24 cellular contexts compared by ENCODE assay signal in genomic region chr9:78585909-78586308, GRCh38.
DNase-seq lines count a peak whose midpoint lies in the region; ATAC-seq, FAIRE-seq and TF ChIP-seq lines count a peak whose summit lies in the region.
"Had no signal": no experiment of that assay in that cellular context is flagged by ENCODE, and none has a peak within 500 bp of the region (broad histone marks: within the 10 kb centered on the region; RNA-seq: fewer than 3 reads in every experiment).

No MANE protein-coding gene starts in this region.

- H3K36me3 Mint-ChIP-seq in activated CD8-positive, alpha-beta memory T cell treated with anti-CD3 and anti-CD28 coated beads, Interleukin-2, amount 10 ng/mL, durations not matched to agents 7 days and 5 days: no peaks in the 10 kb centered on the region
- H3K36me3 Mint-ChIP-seq: CD8-positive, alpha-beta T cell had no signal

- FAIRE-seq in HepG2 (lab: Jason Lieb, UNC): no peak
- FAIRE-seq in K562 (lab: Jason Lieb, UNC): no peak
- FAIRE-seq in small intestine (lab: Jason Lieb, UNC): peak; percentile 59
- FAIRE-seq: A549, D721Med, GM12878, GM12892, GM18507 had no signal

- ATAC-seq in HepG2 (no peak), right lobe of liver (no peak), IMR-90 (ENCODE audit: low read depth) (no peak), K562 (no peak), HG03175 (IDR thresholded peaks at IDR 0.05; ENCODE audit: unreplicated experiment) (no peak)
- ATAC-seq in activated CD8-positive, alpha-beta memory T cell treated with anti-CD3 and anti-CD28 coated beads, Interleukin-2, amount 10 ng/mL, durations not matched to agents 7 days and 5 days: no peak
- ATAC-seq: A549; CD8-positive, alpha-beta T cell; GM12878 had no signal

- TF ChIP-seq EP300 in HepG2 (IDR thresholded peaks at IDR 0.05; ENCODE audit: low read depth in 2 of 2, low read length in 2 of 2) (no peak), HepG2 (CRISPR knock-in tag; IDR thresholded peaks at IDR 0.05; ENCODE audit: borderline replicate concordance) (no peak), K562 (IDR thresholded peaks at IDR 0.05; ENCODE audit: low read length) (no peak)

- no peaks in the 10 kb centered on the region for H3K79me1 ChIP-seq in IMR-90 (ENCODE audit: low read depth in 1 of 2, low read length in 2 of 2)

- H4K8ac ChIP-seq in IMR-90 (ENCODE audit: low read depth in 2 of 2, low read length in 2 of 2): no peak overlapping the region

- TF ChIP-seq POLR2A in HepG2 (IDR thresholded peaks at IDR 0.05; ENCODE audit: insufficient read depth in 1 of 2, low read depth in 2 of 2, low read length in 2 of 2): no peak
- no peak for TF ChIP-seq POLR2A in right lobe of liver (IDR thresholded peaks at IDR 0.05)
- TF ChIP-seq POLR2A in IMR-90 (IDR thresholded peaks at IDR 0.05; ENCODE audit: low read depth, low read length): no peak
- no peak for TF ChIP-seq POLR2A in K562 (conservative IDR thresholded peaks at IDR 0.05)

- no peaks in the 10 kb centered on the region for H3K9me3 Mint-ChIP-seq in activated CD8-positive, alpha-beta memory T cell treated with anti-CD3 and anti-CD28 coated beads, Interleukin-2, amount 10 ng/mL, durations not matched to agents 7 days and 5 days (ENCODE audit: low read depth)

- H3K18ac ChIP-seq in IMR-90 (ENCODE audit: low read depth, low read length): no peak overlapping the region

- no peaks in the 10 kb centered on the region for H3K79me2 ChIP-seq in HepG2 (ENCODE audit: insufficient read depth, low read length)
- H3K79me2 ChIP-seq in K562 (ENCODE audit: control insufficient read depth, insufficient read depth, low read length): no peaks in the 10 kb centered on the region

- no peak overlapping the region for H4K5ac ChIP-seq in IMR-90 (ENCODE audit: low read depth, low read length)

- H2AK5ac ChIP-seq in IMR-90 (ENCODE audit: low read depth, low read length): no peak overlapping the region

- TF ChIP-seq CTCF in HepG2 (CRISPR knock-in tag; IDR thresholded peaks at IDR 0.05) (no peak), right lobe of liver (IDR thresholded peaks at IDR 0.05) (no peak), IMR-90 (conservative IDR thresholded peaks at IDR 0.05; ENCODE audit: low read depth, low read length) (no peak), K562 (IDR thresholded peaks at IDR 0.05 in 2 of 3, conservative IDR thresholded peaks at IDR 0.05 in 1 of 3; ENCODE audit: insufficient read depth in 2 of 3, low read depth in 1 of 3, low read length in 3 of 3) (no peak)

- TF ChIP-seq RAD21 in HepG2 (CRISPR knock-in tag; IDR thresholded peaks at IDR 0.05) (no peak), IMR-90 (IDR thresholded peaks at IDR 0.05; ENCODE audit: low read length) (no peak), K562 (CRISPR knock-in tag; conservative IDR thresholded peaks at IDR 0.05 in 1 of 2, IDR thresholded peaks at IDR 0.05 in 1 of 2) (no peak)

- no peak overlapping the region for H3K27ac ChIP-seq in HepG2 (ENCODE audit: extremely low read length, insufficient read depth, low read length)
- H3K27ac ChIP-seq in right lobe of liver: no peak overlapping the region
- H3K27ac ChIP-seq in IMR-90 (ENCODE audit: insufficient read depth, low read length): no peak overlapping the region
- H3K27ac ChIP-seq in K562 (ENCODE audit: extremely low read depth, low read depth, low read length): no peak overlapping the region
- no peak overlapping the region for H3K27ac ChIP-seq in small intestine (ENCODE audit: low read depth in 1 of 2, low read length in 1 of 2)
- H3K27ac ChIP-seq: 22Rv1; A549; BLaER1 treated with 17β-estradiol and CSF1 and Interleukin-3, amounts not matched to agents 10 nM and 100 nM; C4-2B had no signal

- BruUV-seq in HepG2 (replicated peaks; lab: Mats Ljungman, UMichigan): no TSS peak
- BruUV-seq in IMR-90 (replicated peaks; lab: Mats Ljungman, UMichigan): no TSS peak
- no TSS peak for BruUV-seq in K562 (replicated peaks; lab: Mats Ljungman, UMichigan)

- dilution Hi-C loops in IMR-90 (cut with HindIII; ENCODE audit: low sequenced_read_pairs, unreplicated experiment): no loop called here

- no peak overlapping the region for H2BK20ac ChIP-seq in IMR-90 (ENCODE audit: low read depth, low read length)

- CTCF ChIA-PET in HepG2 (lab: Yijun Ruan, JAX; ENCODE audit: low intra/inter-chr PET ratio, low total read pairs): no interaction called here
- CTCF ChIA-PET in IMR-90 (lab: Yijun Ruan, JAX): no interaction called here
- CTCF ChIA-PET in K562 (lab: Yijun Ruan, JAX; ENCODE audit: low intra/inter-chr PET ratio): no interaction called here
- CTCF ChIA-PET in activated CD8-positive, alpha-beta memory T cell treated with anti-CD3 and anti-CD28 coated beads, Interleukin-2, amount 10 ng/mL, durations not matched to agents 7 days and 5 days (lab: Charles Lee): no interaction called here

- no peak overlapping the region for H3K9ac ChIP-seq in HepG2 (ENCODE audit: insufficient read depth, low read depth, low read length)
- no peak overlapping the region for H3K9ac ChIP-seq in IMR-90 (ENCODE audit: low read depth, low read length)
- H3K9ac ChIP-seq in K562 (ENCODE audit: insufficient read depth in 1 of 2, low read depth in 2 of 2, low read length in 2 of 2): no peak overlapping the region
- H3K9ac ChIP-seq: BLaER1 treated with 17β-estradiol and CSF1 and Interleukin-3, amounts not matched to agents 10 nM and 100 nM had no signal

- H3K27ac Mint-ChIP-seq in activated CD8-positive, alpha-beta memory T cell treated with anti-CD3 and anti-CD28 coated beads, Interleukin-2, amount 10 ng/mL, durations not matched to agents 7 days and 5 days: no peak overlapping the region
- H3K27ac Mint-ChIP-seq: B cell; CD4-positive, alpha-beta T cell; CD8-positive, alpha-beta T cell had no signal

- H3K4me1 Mint-ChIP-seq in activated CD8-positive, alpha-beta memory T cell treated with anti-CD3 and anti-CD28 coated beads, Interleukin-2, amount 10 ng/mL, durations not matched to agents 7 days and 5 days: no peaks in the 10 kb centered on the region
- H3K4me1 Mint-ChIP-seq: B cell had no signal

- H4K20me1 ChIP-seq in HepG2 (ENCODE audit: insufficient read depth, low read length): no peaks in the 10 kb centered on the region
- no peaks in the 10 kb centered on the region for H4K20me1 ChIP-seq in IMR-90 (ENCODE audit: insufficient read depth, low read length)
- H4K20me1 ChIP-seq in K562 (replicated peaks; ENCODE audit: control insufficient read depth, insufficient read depth, low read length): no peaks in the 10 kb centered on the region
- H4K20me1 ChIP-seq: BLaER1 treated with 17β-estradiol and CSF1 and Interleukin-3, amounts not matched to agents 10 nM and 100 nM had no signal

- H3K36me3 ChIP-seq in HepG2 (replicated peaks in 1 of 2; ENCODE audit: control insufficient read depth in 1 of 2, insufficient read depth in 2 of 2, low read length in 2 of 2) (no peaks in the 10 kb centered on the region), right lobe of liver (no peaks in the 10 kb centered on the region), IMR-90 (ENCODE audit: control insufficient read depth, insufficient read depth, low read length) (no peaks in the 10 kb centered on the region), K562 (ENCODE audit: control insufficient read depth, insufficient read depth, low read length) (no peaks in the 10 kb centered on the region), small intestine (ENCODE audit: control insufficient read depth in 2 of 2, insufficient read depth in 2 of 2, low read length in 2 of 2) (no peaks in the 10 kb centered on the region)
- H3K36me3 ChIP-seq: BLaER1 treated with 17β-estradiol and CSF1 and Interleukin-3, amounts not matched to agents 10 nM and 100 nM had no signal

- H3K4me2 ChIP-seq in HepG2 (ENCODE audit: low read depth, low read length): no peak overlapping the region
- H3K4me2 ChIP-seq in IMR-90 (ENCODE audit: low read depth, low read length): no peak overlapping the region
- no peak overlapping the region for H3K4me2 ChIP-seq in K562 (ENCODE audit: insufficient read depth, low read length)
- H3K4me2 ChIP-seq: A549; BLaER1 treated with 17β-estradiol and CSF1 and Interleukin-3, amounts not matched to agents 10 nM and 100 nM had no signal

- H3K56ac ChIP-seq in IMR-90 (ENCODE audit: extremely low read depth, insufficient read depth, low read length): no peak overlapping the region

- H3K14ac ChIP-seq in IMR-90 (replicated peaks; ENCODE audit: low read depth, low read length): no peak overlapping the region

- DNase-seq in HepG2 (ENCODE audit: low spot score): no peak
- DNase-seq in right lobe of liver: no peak
- no peak for DNase-seq in IMR-90
- DNase-seq in K562 (ENCODE audit: extremely low read depth in 1 of 4, low spot score in 3 of 4): no peak
- no peak for DNase-seq in small intestine
- DNase-seq in iPS-NIHi7 (ENCODE audit: extremely low spot score): no peak
- no peak for DNase-seq in activated CD8-positive, alpha-beta memory T cell treated with anti-CD3 and anti-CD28 coated beads, Interleukin-2, amount 10 ng/mL, durations not matched to agents 7 days and 5 days
- DNase-seq: AML-193; Caco-2; Calu3; CD4-positive, alpha-beta T cell; CD8-positive, alpha-beta T cell; DMS79 treated with DMSO at 0.1 percent for 48 hours; GDM1 had no signal

- no peak overlapping the region for H2AFZ ChIP-seq in HepG2 (ENCODE audit: low read length)
- H2AFZ ChIP-seq in IMR-90 (replicated peaks; ENCODE audit: low read length, poor library complexity): no peak overlapping the region
- H2AFZ ChIP-seq in K562 (ENCODE audit: low read depth, low read length): no peak overlapping the region

- in situ Hi-C loops in HepG2 (cut with HindIII; ENCODE audit: extremely low pct_ligation_motif_present, low pct_unique_long_range_greater_than_20kb) (no loop called here), IMR-90 (cut with MboI; ENCODE audit: low sequenced_read_pairs) (loop anchor here (25.0 kb wide), 1 partner anchor 976 kb away; the partner anchor contains the start of gene TLE4), K562 (cut with MboI) (no loop called here)

- H3K23ac ChIP-seq in IMR-90 (ENCODE audit: low read depth, low read length): no peak overlapping the region

- H3K27me3 ChIP-seq in HepG2 (ENCODE audit: control insufficient read depth in 1 of 2, insufficient read depth in 2 of 2, low read length in 2 of 2): no peaks in the 10 kb centered on the region
- H3K27me3 ChIP-seq in right lobe of liver: no peaks in the 10 kb centered on the region
- no peaks in the 10 kb centered on the region for H3K27me3 ChIP-seq in IMR-90 (ENCODE audit: control insufficient read depth, insufficient read depth, low read length)
- H3K27me3 ChIP-seq in K562 (ENCODE audit: control insufficient read depth in 2 of 2, insufficient read depth in 2 of 2, low read length in 2 of 2): no peaks in the 10 kb centered on the region
- H3K27me3 ChIP-seq in small intestine (ENCODE audit: control insufficient read depth in 2 of 2, insufficient read depth in 2 of 2, low read length in 2 of 2): peaks cover 0 to 5% of the 10 kb centered on the region in 2 donors
- H3K27me3 ChIP-seq: BLaER1 treated with 17β-estradiol and CSF1 and Interleukin-3, amounts not matched to agents 10 nM and 100 nM had no signal

- no peak overlapping the region for H3K4me3 Mint-ChIP-seq in activated CD8-positive, alpha-beta memory T cell treated with anti-CD3 and anti-CD28 coated beads, Interleukin-2, amount 10 ng/mL, durations not matched to agents 7 days and 5 days
- H3K4me3 Mint-ChIP-seq: B cell; CD4-positive, alpha-beta T cell; CD8-positive, alpha-beta T cell had no signal

- H3K27me3 Mint-ChIP-seq in activated CD8-positive, alpha-beta memory T cell treated with anti-CD3 and anti-CD28 coated beads, Interleukin-2, amount 10 ng/mL, durations not matched to agents 7 days and 5 days: no peaks in the 10 kb centered on the region

- no peak overlapping the region for H3K4ac ChIP-seq in IMR-90 (ENCODE audit: low read depth, low read length)

- POLR2A ChIA-PET in HepG2 (lab: Yijun Ruan, JAX): no interaction called here
- POLR2A ChIA-PET in IMR-90 (lab: Charles Lee; ENCODE audit: unreplicated experiment): no interaction called here
- POLR2A ChIA-PET in K562 (lab: Yijun Ruan, JAX): no interaction called here

- H4K91ac ChIP-seq in IMR-90 (ENCODE audit: insufficient read depth, low read depth, low read length): no peak overlapping the region

- no peak overlapping the region for H2BK15ac ChIP-seq in IMR-90 (ENCODE audit: low read depth, low read length)

- H3K9me1 ChIP-seq in IMR-90 (ENCODE audit: insufficient read depth, low read length) (no peaks in the 10 kb centered on the region), K562 (ENCODE audit: control insufficient read depth, insufficient read depth, low read length) (no peaks in the 10 kb centered on the region)

- WGBS in HepG2 (ENCODE audit: low lambda C conversion rate): 0% methylated on average over 1 of the region's 1 CpG
- WGBS in right lobe of liver (ENCODE audit: insufficient coverage, low coverage, low lambda C conversion rate, missing lambda C conversion rate): 40% methylated on average over 1 of the region's 1 CpG
- WGBS in IMR-90 (ENCODE audit: extremely low coverage in 2 of 2, insufficient read length in 1 of 2), 2 experiments: no CpG with 5 or more reads among the region's 1 CpG
- 0% methylated on average over 1 of the region's 1 CpG for WGBS in K562 (ENCODE audit: insufficient coverage, low coverage, missing lambda C conversion rate)
- WGBS in small intestine, 3 donors: 74 to 89% (median 82%) methylated on average over 1 of the region's 1 CpG

- H2BK120ac ChIP-seq in IMR-90 (ENCODE audit: low read depth, low read length): no peak overlapping the region

- no peak overlapping the region for H2AK9ac ChIP-seq in IMR-90 (replicated peaks; ENCODE audit: low read depth, low read length, poor library complexity)

- H3K9me3 ChIP-seq in HepG2 (ENCODE audit: low read length): no peaks in the 10 kb centered on the region
- no peaks in the 10 kb centered on the region for H3K9me3 ChIP-seq in right lobe of liver
- peaks cover 2% of the 10 kb centered on the region; the same call in 1 of the 2 replicates for H3K9me3 ChIP-seq in IMR-90 (ENCODE audit: control insufficient read depth, insufficient read depth, low read length)
- H3K9me3 ChIP-seq in K562 (replicated peaks; ENCODE audit: control insufficient read depth, insufficient read depth, low read depth, low read length): no peaks in the 10 kb centered on the region
- H3K9me3 ChIP-seq in small intestine (ENCODE audit: control insufficient read depth, low read depth): no peaks in the 10 kb centered on the region
- H3K9me3 ChIP-seq: A549, Caco-2 had no signal

- H3K4me3 ChIP-seq in HepG2 (replicated peaks in 1 of 3; ENCODE audit: insufficient read depth in 1 of 3, low read depth in 2 of 3, low read length in 3 of 3) (no peak overlapping the region), right lobe of liver (no peak overlapping the region), IMR-90 (ENCODE audit: insufficient read depth, low read depth, low read length) (no peak overlapping the region), K562 (no peak overlapping the region), small intestine (ENCODE audit: low read depth in 1 of 2, low read length in 2 of 2) (no peak overlapping the region)
- H3K4me3 ChIP-seq: A549; BLaER1 treated with 17β-estradiol and CSF1 and Interleukin-3, amounts not matched to agents 10 nM and 100 nM; GM12878 had no signal

- no peak overlapping the region for H2BK5ac ChIP-seq in IMR-90 (ENCODE audit: low read depth, low read length, poor library complexity, severe bottlenecking)

- H3K4me1 ChIP-seq in HepG2 (ENCODE audit: insufficient read depth, low read length): no peaks in the 10 kb centered on the region
- no peaks in the 10 kb centered on the region for H3K4me1 ChIP-seq in right lobe of liver
- H3K4me1 ChIP-seq in IMR-90 (ENCODE audit: control insufficient read depth, insufficient read depth, low read length): peaks cover 3% of the 10 kb centered on the region; the same call in 1 of the 2 replicates
- no peaks in the 10 kb centered on the region for H3K4me1 ChIP-seq in K562 (replicated peaks in 1 of 2; ENCODE audit: control insufficient read depth in 2 of 2, insufficient read depth in 2 of 2, low read length in 2 of 2)
- H3K4me1 ChIP-seq in small intestine (ENCODE audit: control insufficient read depth in 2 of 2, insufficient read depth in 1 of 2, low read depth in 1 of 2, low read length in 1 of 2): no peaks in the 10 kb centered on the region
- H3K4me1 ChIP-seq: A549, Caco-2 had no signal

- intact Hi-C loops in HepG2 (cut with micrococcal nuclease; ENCODE audit: unreplicated experiment) (no loop called here), right lobe of liver (cut with DNase I) (no loop called here), IMR-90 (cut with micrococcal nuclease) (no loop called here), K562 (cut with micrococcal nuclease) (no loop called here)

Comparison
In these comparisons a context has a peak if more than half of its experiments do, and no peak if none do; other contexts are left out.
1. Of the 241 proteins assayed by ChIP-seq in both HepG2 and K562: peak only in HepG2: none; only in K562: CEBPG; in both: CEBPB; in neither: 237; mixed calls (peak in some experiments, not most) for 2.